In the genomic region with DNA sequence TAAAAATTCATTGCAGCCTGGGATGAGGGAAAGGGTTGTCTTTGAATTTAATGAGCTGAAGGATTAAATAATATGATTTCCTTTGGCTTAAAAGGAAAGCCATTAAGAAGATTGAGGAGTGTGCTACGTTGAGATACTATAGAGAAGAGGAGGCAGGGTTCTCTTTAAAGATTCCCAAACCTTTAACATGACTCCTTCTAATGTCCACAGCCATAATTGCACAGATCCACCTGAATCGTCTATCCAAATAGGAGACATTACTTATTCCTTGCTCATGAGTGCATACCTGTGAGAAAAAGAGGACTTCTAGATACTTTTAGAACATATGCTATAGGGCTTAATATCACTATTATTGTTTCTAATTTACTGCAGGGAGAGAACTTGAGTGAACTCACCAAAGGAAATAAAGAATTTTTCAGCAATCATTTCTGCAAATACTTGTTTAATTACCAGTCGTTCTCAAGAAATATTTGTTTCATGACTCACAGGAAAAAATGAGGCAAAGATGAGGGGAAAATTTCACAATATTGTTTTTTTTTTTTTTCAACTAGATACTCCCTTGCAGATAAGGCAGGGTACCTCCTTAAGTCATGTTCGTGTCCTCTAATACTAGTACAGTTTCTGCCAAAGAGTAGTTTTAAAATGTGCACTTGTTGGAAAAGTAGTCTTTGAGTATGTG, we compare ENCODE assay signal across 1 cellular context.
A peak's percentile ranks its signal among the peaks of the same experiment; 100 is the strongest.
TF ChIP-seq lines count a peak whose summit lies in the region.

No MANE protein-coding gene starts in this region.

TF ChIP-seq in K562, 482 proteins besides CTCF, POLR2A, EP300 and RAD21:
- TF ChIP-seq CEBPB (tag; IDR thresholded peaks at IDR 0.05), result peak; percentile 76
- 0 out of 2 replicates have a peak, but pooled peaks have one; percentile 24 for TF ChIP-seq SMARCA4 (IDR thresholded peaks at IDR 0.05)
- TF ChIP-seq FOSL1 (tag; conservative IDR thresholded peaks at IDR 0.05), result peak; percentile 82
- TF ChIP-seq, protein P1, sequence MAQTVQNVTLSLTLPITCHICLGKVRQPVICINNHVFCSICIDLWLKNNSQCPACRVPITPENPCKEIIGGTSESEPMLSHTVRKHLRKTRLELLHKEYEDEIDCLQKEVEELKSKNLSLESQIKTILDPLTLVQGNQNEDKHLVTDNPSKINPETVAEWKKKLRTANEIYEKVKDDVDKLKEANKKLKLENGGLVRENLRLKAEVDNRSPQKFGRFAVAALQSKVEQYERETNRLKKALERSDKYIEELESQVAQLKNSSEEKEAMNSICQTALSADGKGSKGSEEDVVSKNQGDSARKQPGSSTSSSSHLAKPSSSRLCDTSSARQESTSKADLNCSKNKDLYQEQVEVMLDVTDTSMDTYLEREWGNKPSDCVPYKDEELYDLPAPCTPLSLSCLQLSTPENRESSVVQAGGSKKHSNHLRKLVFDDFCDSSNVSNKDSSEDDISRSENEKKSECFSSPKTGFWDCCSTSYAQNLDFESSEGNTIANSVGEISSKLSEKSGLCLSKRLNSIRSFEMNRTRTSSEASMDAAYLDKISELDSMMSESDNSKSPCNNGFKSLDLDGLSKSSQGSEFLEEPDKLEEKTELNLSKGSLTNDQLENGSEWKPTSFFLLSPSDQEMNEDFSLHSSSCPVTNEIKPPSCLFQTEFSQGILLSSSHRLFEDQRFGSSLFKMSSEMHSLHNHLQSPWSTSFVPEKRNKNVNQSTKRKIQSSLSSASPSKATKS (CRISPR knock-in tag; IDR thresholded peaks at IDR 0.05), result no peak
- TF ChIP-seq JUND (IDR thresholded peaks at IDR 0.05; ENCODE audit: borderline replicate concordance, low read depth, low read length), result 0 out of 2 replicates have a peak, but pooled peaks have one; percentile 14
- 0 out of 3 replicates have a peak, but pooled peaks have one; percentile 17 for TF ChIP-seq JUND (tag; IDR thresholded peaks at IDR 0.05; ENCODE audit: borderline replicate concordance, low read depth, low read length)
- TF ChIP-seq CEBPG (CRISPR knock-in tag; IDR thresholded peaks at IDR 0.05), result no peak
- peak; percentile 55 to 81; a peak in 2 of 4 replicates for TF ChIP-seq CEBPG (tag; conservative IDR thresholded peaks at IDR 0.05 in 1 of 2, IDR thresholded peaks at IDR 0.05 in 1 of 2)
- no peak for TF ChIP-seq ZNF695 (CRISPR knock-in tag; IDR thresholded peaks at IDR 0.05)
- TF ChIP-seq SMARCE1 (IDR thresholded peaks at IDR 0.05), result peak; percentile 22; the same call in 1 of the 2 replicates
- TF ChIP-seq ZNF384 (IDR thresholded peaks at IDR 0.05; ENCODE audit: low read depth, low read length), result peak; percentile 51
